ENCODE assay signal across 8 cellular contexts in genomic region chr1:39816431-39817090, GRCh38. TPM values are rescaled to one million over a fixed set of nuclear protein-coding genes. Genes with fewer than 3 reads are reported as not detected.
DNase-seq lines count a peak whose midpoint lies in the region; TF ChIP-seq lines count a peak whose summit lies in the region.

No MANE protein-coding gene starts in this region.

- no peaks in the 10 kb centered on the region for H3K79me2 ChIP-seq in parathyroid adenoma

- H3K9me3 ChIP-seq in SJCRH30 (replicated peaks) = no peaks in the 10 kb centered on the region
- no peaks in the 10 kb centered on the region for H3K9me3 ChIP-seq in parathyroid adenoma (ENCODE audit: control insufficient read depth, low read length)

- H3K36me3 ChIP-seq in SJCRH30 = no peaks in the 10 kb centered on the region
- no peaks in the 10 kb centered on the region for H3K36me3 ChIP-seq in parathyroid adenoma (ENCODE audit: control insufficient read depth, insufficient read depth, low read length)

- no peak overlapping the region for H3K4me3 ChIP-seq in SJCRH30
- no peak overlapping the region for H3K4me3 ChIP-seq in parathyroid adenoma (ENCODE audit: low read depth, low read length)

- H3K27me3 ChIP-seq in SJCRH30 (no peaks in the 10 kb centered on the region), parathyroid adenoma (ENCODE audit: control insufficient read depth, insufficient read depth, low read length) (no peaks in the 10 kb centered on the region)

- DNase-seq in GM04503 (ENCODE audit: low read depth) = peak; percentile 59
- peak; percentile 62 for DNase-seq in H4 (ENCODE audit: low spot score)
- DNase-seq in SJCRH30 = peak; percentile 80 to 91
- DNase-seq in activated naive CD4-positive, alpha-beta T cell treated with anti-CD3 and anti-CD28 coated beads, Interleukin-2, amount 50 U/mL, for 16 hours = peak; percentile 60
- DNase-seq in germinal center (ENCODE audit: low spot score) = peak; percentile 70
- DNase-seq in GOT3 (lab: John Stamatoyannopoulos, UW) = no peak

- H2AFZ ChIP-seq in parathyroid adenoma = no peak overlapping the region

- H3K4me1 ChIP-seq in SJCRH30 = peaks cover 7% of the 10 kb centered on the region; the same call in 1 of the 2 replicates
- no peaks in the 10 kb centered on the region for H3K4me1 ChIP-seq in parathyroid adenoma

- H3K9ac ChIP-seq in parathyroid adenoma = no peak overlapping the region

- peak; percentile 91 for TF ChIP-seq CTCF in LNCAP (IDR thresholded peaks at IDR 0.05)
- TF ChIP-seq CTCF in parathyroid adenoma (IDR thresholded peaks at IDR 0.05) = peak; percentile 68

- no peak overlapping the region for H3K4me2 ChIP-seq in parathyroid adenoma (ENCODE audit: low read length)

- H3K27ac ChIP-seq in SJCRH30 = peak overlapping the region; percentile 15
- no peak overlapping the region for H3K27ac ChIP-seq in parathyroid adenoma

RNA-seq across cellular contexts. Expression of gene BMP8B, which starts 27.9 kb away (rescaled TPM):
- total RNA-seq in H4 (2014; rRNA removed; shearing (Covaris generic)) = 0.08 and 0.19 TPM in 2 replicates
- 12.2 and 12.6 TPM in 2 replicates for total RNA-seq in SJCRH30 (2014; rRNA removed; shearing (Covaris generic))

RNA-seq across cellular contexts. Expression of gene OXCT2, which starts 45.4 kb away (rescaled TPM):
- 0.35 TPM in 1 of 2 replicates, not detected in the other for total RNA-seq in H4 (2014; rRNA removed; shearing (Covaris generic))
- total RNA-seq in SJCRH30 (2014; rRNA removed; shearing (Covaris generic)) = 3.8 and 4.3 TPM in 2 replicates

Comparison
In these comparisons a context has a peak if more than half of its experiments do, and no peak if none do; other contexts are left out.
1. RNA of gene BMP8B, which starts 27.9 kb away (total RNA-seq): 12.2 to 12.6 TPM in SJCRH30; 0.08 to 0.19 TPM in H4; every median in the first group is over 10 times any median in the second.